In genomic region chr5:179171251-179171815, GRCh38 we compare ENCODE assay signal across 16 cellular contexts.
DNase-seq lines count a peak whose midpoint lies in the region; ATAC-seq, FAIRE-seq and TF ChIP-seq lines count a peak whose summit lies in the region.
"Had no signal": no experiment of that assay in that cellular context is flagged by ENCODE, and none has a peak within 500 bp of the region (broad histone marks: within the 10 kb centered on the region; RNA-seq: fewer than 3 reads in every experiment).

No MANE protein-coding gene starts in this region.

- DNase-seq in Right ventricle myocardium inferior (ENCODE audit: missing footprints), result peak; percentile 56
- no peak for DNase-seq in left ventricle myocardium inferior
- DNase-seq in MG63, result peak; percentile 1
- peak; percentile 21 for DNase-seq in kidney
- peak; percentile 29 to 61 for DNase-seq in aorta
- no peak for DNase-seq in GM19240 (ENCODE audit: insufficient read length, low spot score)
- DNase-seq: DMS79, GOT3, Kasumi-1, NCI-H1694 treated with DMSO at 0.1 percent for 48 hours, NCI-H510A, NCI-H774 had no signal

- H3K4me3 ChIP-seq in left ventricle myocardium inferior (no peak overlapping the region), MG63 (no peak overlapping the region), kidney (ENCODE audit: low read length in 2 of 2) (no peak overlapping the region), aorta (ENCODE audit: low read length in 2 of 2) (no peak overlapping the region)
- H3K4me3 ChIP-seq: A549 had no signal

- ATAC-seq in Right ventricle myocardium inferior, result no peak
- ATAC-seq in aorta (ENCODE audit: low FRiP score), result no peak
- no peak for ATAC-seq in GM18517 (IDR thresholded peaks at IDR 0.05; ENCODE audit: unreplicated experiment)
- ATAC-seq: A549 had no signal

- H3K27me3 ChIP-seq in left ventricle myocardium inferior (ENCODE audit: low read depth) (peaks cover 72% of the 10 kb centered on the region), MG63 (no peaks in the 10 kb centered on the region), aorta (ENCODE audit: control insufficient read depth in 1 of 2, insufficient read depth in 2 of 2, low read length in 1 of 2) (no peaks in the 10 kb centered on the region)

- no peak overlapping the region for H3K9ac ChIP-seq in kidney (ENCODE audit: low read length in 2 of 2)

- FAIRE-seq in kidney (lab: Jason Lieb, UNC), result no peak
- FAIRE-seq: A549, D721Med, RCC 7860 had no signal

- H3K27ac ChIP-seq in left ventricle myocardium inferior (replicated peaks) (no peak overlapping the region), kidney (ENCODE audit: low read depth in 2 of 2, low read length in 2 of 2) (no peak overlapping the region), aorta (ENCODE audit: low read depth in 1 of 2, low read length in 2 of 2) (no peak overlapping the region)
- H3K27ac ChIP-seq: A549 had no signal

- H3K4me1 ChIP-seq in left ventricle myocardium inferior (peaks cover 11% of the 10 kb centered on the region), kidney (ENCODE audit: control insufficient read depth in 1 of 2, insufficient read depth in 1 of 2, low read depth in 1 of 2, low read length in 2 of 2) (peaks cover 0 to 5% of the 10 kb centered on the region in 2 donors), aorta (ENCODE audit: control insufficient read depth in 1 of 2, insufficient read depth in 2 of 2, low read length in 2 of 2) (no peaks in the 10 kb centered on the region)
- H3K4me1 ChIP-seq: A549 had no signal

- TF ChIP-seq CTCF in left ventricle myocardium inferior (IDR thresholded peaks at IDR 0.05; ENCODE audit: borderline replicate concordance), result no peak
- TF ChIP-seq CTCF in kidney (IDR thresholded peaks at IDR 0.05; ENCODE audit: borderline replicate concordance, extremely low read depth, insufficient read depth), result no peak

- H3K9me3 ChIP-seq in left ventricle myocardium inferior (replicated peaks) (no peaks in the 10 kb centered on the region), MG63 (peaks cover 7% of the 10 kb centered on the region; the same call in 1 of the 2 replicates), kidney (ENCODE audit: control insufficient read depth in 1 of 2, low read length in 2 of 2) (no peaks in the 10 kb centered on the region), aorta (ENCODE audit: control insufficient read depth, low read length) (no peaks in the 10 kb centered on the region)

- 93 to 95% methylated on average over 12 of the region's 12 CpGs for WGBS in aorta, 2 donors

- no peaks in the 10 kb centered on the region for H3K36me3 ChIP-seq in left ventricle myocardium inferior
- H3K36me3 ChIP-seq in MG63, result peaks cover 80% of the 10 kb centered on the region
- no peaks in the 10 kb centered on the region for H3K36me3 ChIP-seq in kidney (ENCODE audit: control insufficient read depth in 1 of 2, insufficient read depth in 2 of 2, low read length in 2 of 2)
- H3K36me3 ChIP-seq in aorta (ENCODE audit: control insufficient read depth in 1 of 2, insufficient read depth in 2 of 2, low read length in 1 of 2), result no peaks in the 10 kb centered on the region

- intact Hi-C loops in Right ventricle myocardium inferior (cut with DNase I) (no loop called here), left ventricle myocardium inferior (cut with micrococcal nuclease) (no loop called here), kidney (cut with DNase I) (no loop called here), aorta (cut with DNase I) (no loop called here)

Comparison
In these comparisons a context has a peak if more than half of its experiments do, and no peak if none do; other contexts are left out.
1. DNase-seq: peak in Right ventricle myocardium inferior (single experiment), MG63 (single experiment), kidney (single experiment) and aorta (2 of 2); none in left ventricle myocardium inferior (single experiment) and GM19240 (single experiment).